Comparison of ENCODE assay signal across 8 cellular contexts in the genomic region with DNA sequence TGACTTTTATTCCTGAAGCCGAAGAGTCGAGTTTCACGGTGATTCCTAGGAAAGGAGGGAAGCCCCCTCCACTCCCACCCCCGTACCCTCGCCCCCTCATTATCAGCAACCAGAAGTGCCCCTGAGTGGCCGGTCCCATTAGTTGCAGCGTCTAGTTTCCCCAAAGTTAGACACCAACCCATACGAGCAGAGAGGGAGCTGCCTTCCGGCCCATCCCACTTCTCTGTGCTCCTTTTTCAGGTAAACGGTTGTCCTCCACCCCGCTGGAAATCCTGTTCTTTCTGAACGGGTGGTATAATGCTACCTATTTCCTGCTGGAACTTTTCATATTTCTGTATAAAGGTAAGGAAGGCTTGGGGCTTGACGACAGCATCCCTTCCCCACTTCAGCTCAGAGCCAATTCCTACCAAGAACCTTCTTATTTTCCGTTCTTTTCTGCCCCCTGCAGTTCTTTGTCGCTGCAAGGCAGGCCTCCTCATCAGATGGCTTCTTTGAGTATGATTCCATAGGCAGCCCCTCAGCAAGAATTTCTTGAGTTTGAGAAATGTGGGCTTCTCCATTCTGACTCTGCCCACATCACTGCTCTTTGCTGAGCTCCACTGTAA. TPM values are rescaled to one million over a fixed set of nuclear protein-coding genes. Genes with fewer than 3 reads are reported as not detected.
DNase-seq lines count a peak whose midpoint lies in the region; ATAC-seq, FAIRE-seq and TF ChIP-seq lines count a peak whose summit lies in the region.

No MANE protein-coding gene starts in this region.

- ATAC-seq in HG03280 (IDR thresholded peaks at IDR 0.05; ENCODE audit: unreplicated experiment), result no peak

- POLR2A ChIA-PET in activated CD4-positive, alpha-beta memory T cell treated with anti-CD3 and anti-CD28 coated beads, Interleukin-2, amount 10 ng/mL, durations not matched to agents 7 days and 5 days (lab: Charles Lee), result interaction anchor here (0.9 to 5.4 kb wide), 14 partner anchors 8 to 130 kb away, joined by 3 to 50 read pairs (median 6); a partner anchor contains a TSS

- no peaks in the 10 kb centered on the region for H3K27me3 Mint-ChIP-seq in activated CD4-positive, alpha-beta memory T cell treated with anti-CD3 and anti-CD28 coated beads, Interleukin-2, amount 10 ng/mL, durations not matched to agents 7 days and 5 days

- peaks cover 6% of the 10 kb centered on the region for H3K9me3 Mint-ChIP-seq in activated CD4-positive, alpha-beta memory T cell treated with anti-CD3 and anti-CD28 coated beads, Interleukin-2, amount 10 ng/mL, durations not matched to agents 7 days and 5 days

- H3K9me3 ChIP-seq in ovary, result no peaks in the 10 kb centered on the region

- no peak for FAIRE-seq in HTR-8/SVneo (lab: Jason Lieb, UNC)

- H3K27me3 ChIP-seq in ovary, result no peaks in the 10 kb centered on the region

- CTCF ChIA-PET in activated CD4-positive, alpha-beta memory T cell treated with anti-CD3 and anti-CD28 coated beads, Interleukin-2, amount 10 ng/mL, durations not matched to agents 7 days and 5 days (lab: Charles Lee), result interaction anchor here (0.9 to 10.1 kb wide), 10 partner anchors 8 to 59 kb away, joined by 3 to 58 read pairs (median 4); a partner anchor contains a TSS

- H3K36me3 Mint-ChIP-seq in activated CD4-positive, alpha-beta memory T cell treated with anti-CD3 and anti-CD28 coated beads, Interleukin-2, amount 10 ng/mL, durations not matched to agents 7 days and 5 days (ENCODE audit: low read depth), result peaks cover 17% of the 10 kb centered on the region

- DNase-seq in NCI-H1092 treated with DMSO at 0.1 percent for 48 hours (lab: John Stamatoyannopoulos, UW), result peak; percentile 12
- no peak for DNase-seq in NCI-H1092 (lab: John Stamatoyannopoulos, UW)
- peak; percentile 35 for DNase-seq in HTR-8/SVneo (ENCODE audit: insufficient read length, low spot score)
- no peak for DNase-seq in activated CD4-positive, alpha-beta memory T cell treated with anti-CD3 and anti-CD28 coated beads, Interleukin-2, amount 10 ng/mL, durations not matched to agents 7 days and 5 days
- peak in 1 of 2 donors; percentile 38 for DNase-seq in foreskin fibroblast
- no peak for DNase-seq in ovary
- no peak for DNase-seq in UCSD-AML1 (lab: John Stamatoyannopoulos, UW; ENCODE audit: unreplicated experiment)

- TF ChIP-seq POLR2A in ovary (IDR thresholded peaks at IDR 0.05), result no peak

- peak overlapping the region; percentile 85 for H3K27ac Mint-ChIP-seq in activated CD4-positive, alpha-beta memory T cell treated with anti-CD3 and anti-CD28 coated beads, Interleukin-2, amount 10 ng/mL, durations not matched to agents 7 days and 5 days

- WGBS in ovary, 3 donors, result 1% methylated on average over 15 of the region's 15 CpGs

- H3K36me3 ChIP-seq in ovary, result no peaks in the 10 kb centered on the region

- H3K27ac ChIP-seq in ovary, result peak overlapping the region; percentile 18 to 49

- intact Hi-C loops in ovary (cut with DNase I), result loop anchor here in 1 of 4 donors (10.0 kb wide), 1 partner anchor 138 kb away; no protein-coding TSS in a partner anchor

- peak; percentile 26 for TF ChIP-seq CTCF in foreskin fibroblast (IDR thresholded peaks at IDR 0.05; ENCODE audit: low read depth, low read length)
- no peak for TF ChIP-seq CTCF in ovary (IDR thresholded peaks at IDR 0.05)

- H3K4me3 ChIP-seq in foreskin fibroblast (ENCODE audit: low read depth in 1 of 2, low read length in 2 of 2) (peak overlapping the region; percentile 80 to 92), ovary (peak overlapping the region; percentile 76)

- peaks cover 25% of the 10 kb centered on the region for H3K4me1 Mint-ChIP-seq in activated CD4-positive, alpha-beta memory T cell treated with anti-CD3 and anti-CD28 coated beads, Interleukin-2, amount 10 ng/mL, durations not matched to agents 7 days and 5 days

- no peak for TF ChIP-seq EP300 in ovary (IDR thresholded peaks at IDR 0.05)

- peak overlapping the region; percentile 80 for H3K4me3 Mint-ChIP-seq in activated CD4-positive, alpha-beta memory T cell treated with anti-CD3 and anti-CD28 coated beads, Interleukin-2, amount 10 ng/mL, durations not matched to agents 7 days and 5 days

- H3K4me1 ChIP-seq in ovary (ENCODE audit: insufficient read depth), result peaks cover 10% of the 10 kb centered on the region

RNA-seq across cellular contexts. Expression of a gene that starts 0.7 kb away (rescaled TPM):
- total RNA-seq in activated CD4-positive, alpha-beta memory T cell treated with anti-CD3 and anti-CD28 coated beads, Interleukin-2, amount 10 ng/mL, durations not matched to agents 7 days and 5 days, result 1 to 10 TPM; 7.6 to 9.3 TPM
- 10 to 100 TPM; 20.2 to 32.6 (median 24.2) TPM for total RNA-seq in ovary
- polyA plus RNA-seq in ovary, result 10 to 100 TPM; 29.1 to 34.6 TPM

RNA-seq across cellular contexts. Expression of a gene that starts 30.9 kb away (rescaled TPM):
- total RNA-seq in activated CD4-positive, alpha-beta memory T cell treated with anti-CD3 and anti-CD28 coated beads, Interleukin-2, amount 10 ng/mL, durations not matched to agents 7 days and 5 days, result 10 to 100 TPM; 45.5 to 50.0 TPM
- 100 to 1,000 TPM in 1 of 7 donors, 10 to 100 TPM in 6; 21.5 to 102 (median 53.4) TPM for total RNA-seq in ovary
- 100 to 1,000 TPM in 1 of 2 donors, 10 to 100 TPM in 1; 33.7 to 115 TPM for polyA plus RNA-seq in ovary

RNA-seq across cellular contexts. Expression of a gene that starts 31.4 kb away (rescaled TPM):
- total RNA-seq in activated CD4-positive, alpha-beta memory T cell treated with anti-CD3 and anti-CD28 coated beads, Interleukin-2, amount 10 ng/mL, durations not matched to agents 7 days and 5 days, result 10 to 100 TPM; 36.0 to 38.6 TPM
- total RNA-seq in ovary, result 10 to 100 TPM; 24.1 to 58.3 (median 44.1) TPM
- 10 to 100 TPM; 33.4 to 45.7 TPM for polyA plus RNA-seq in ovary

RNA-seq across cellular contexts. Expression of a gene that starts 36.7 kb away (rescaled TPM):
- total RNA-seq in activated CD4-positive, alpha-beta memory T cell treated with anti-CD3 and anti-CD28 coated beads, Interleukin-2, amount 10 ng/mL, durations not matched to agents 7 days and 5 days, result 10 to 100 TPM; 89.6 to 90.2 TPM
- 100 to 1,000 TPM in 1 of 7 donors, 10 to 100 TPM in 6; 33.3 to 103 (median 83.4) TPM for total RNA-seq in ovary
- 100 to 1,000 TPM in 1 of 2 donors, 10 to 100 TPM in 1; 51.8 to 109 TPM for polyA plus RNA-seq in ovary

RNA-seq across cellular contexts. Expression of a gene that starts 36.8 kb away (rescaled TPM):
- 10 to 100 TPM; 47.3 to 47.5 TPM for total RNA-seq in activated CD4-positive, alpha-beta memory T cell treated with anti-CD3 and anti-CD28 coated beads, Interleukin-2, amount 10 ng/mL, durations not matched to agents 7 days and 5 days
- 10 to 100 TPM; 31.9 to 91.1 (median 37.5) TPM for total RNA-seq in ovary
- polyA plus RNA-seq in ovary, result 10 to 100 TPM; 40.8 to 43.5 TPM

Comparison
In these comparisons a context has a peak if more than half of its experiments do, and no peak if none do; other contexts are left out.
1. DNase-seq: peak in NCI-H1092 treated with DMSO at 0.1 percent for 48 hours (single experiment) and HTR-8/SVneo (single experiment); none in NCI-H1092 (single experiment), activated CD4-positive, alpha-beta memory T cell treated with anti-CD3 and anti-CD28 coated beads, Interleukin-2, amount 10 ng/mL, durations not matched to agents 7 days and 5 days (single experiment), ovary (0 of 5) and UCSD-AML1 (single experiment).